Comparison of ENCODE assay signal across 24 cellular contexts in the genomic region with DNA sequence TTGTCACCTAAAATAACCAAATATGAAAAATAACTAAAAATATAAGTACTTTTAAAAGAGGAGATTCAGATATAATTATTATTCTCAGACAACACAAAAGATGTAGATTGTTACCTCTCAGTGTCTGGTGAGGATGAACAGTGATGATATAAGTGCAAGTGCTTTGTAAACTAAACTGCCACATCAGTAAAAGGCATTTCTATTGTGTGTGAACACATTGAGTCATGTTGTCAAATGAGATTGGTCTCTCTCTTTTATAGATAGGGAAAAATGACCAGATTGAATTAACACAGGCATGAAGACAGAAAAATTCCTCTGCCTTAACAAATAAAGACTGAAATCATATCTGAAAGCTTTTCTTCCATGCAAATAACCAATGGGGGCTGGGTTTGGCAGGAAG.
"Had no signal": no experiment of that assay in that cellular context is flagged by ENCODE, and none has a peak within 500 bp of the region (broad histone marks: within the 10 kb centered on the region; RNA-seq: fewer than 3 reads in every experiment).

No MANE protein-coding gene starts in this region.

- H3K9me3 ChIP-seq: neutrophil, psoas muscle, spleen, testis had no signal

- H3K4me1 ChIP-seq: psoas muscle, spleen, testis had no signal

- H3K27ac ChIP-seq: coronary artery, hepatocyte, neutrophil, psoas muscle, spleen, testis had no signal

- H3K4me3 Mint-ChIP-seq: endodermal cell; naive B cell; nephron; stimulated activated naive B cell treated with anti-CD40 and anti-IgM and Interleukin-4, amounts not matched to agents 10 μg/mL and 1 μg/mL and 100 μg/mL, for 72 hours; stimulated activated naive CD8-positive, alpha-beta T cell treated with anti-CD3 and anti-CD28 coated beads, Interleukin-15, amount 100 ng/mL, for 72 hours had no signal

- H3K9me3 Mint-ChIP-seq: endodermal cell; nephron; stimulated activated naive B cell treated with anti-CD40 and anti-IgM and Interleukin-4, amounts not matched to agents 10 μg/mL and 1 μg/mL and 100 μg/mL, for 72 hours; stimulated activated naive CD8-positive, alpha-beta T cell treated with anti-CD3 and anti-CD28 coated beads, Interleukin-15, amount 100 ng/mL, for 72 hours had no signal

- H3K4me3 ChIP-seq: coronary artery, hepatocyte, lung, psoas muscle, spleen, testis had no signal

- H3K4me1 Mint-ChIP-seq: naive B cell; stimulated activated naive B cell treated with anti-CD40 and anti-IgM and Interleukin-4, amounts not matched to agents 10 μg/mL and 1 μg/mL and 100 μg/mL, for 72 hours; stimulated activated naive CD8-positive, alpha-beta T cell treated with anti-CD3 and anti-CD28 coated beads, Interleukin-15, amount 100 ng/mL, for 72 hours had no signal

- H3K79me2 ChIP-seq: hepatocyte had no signal

- H3K4me2 ChIP-seq: hepatocyte had no signal

- H3K36me3 ChIP-seq: neutrophil, spleen had no signal

- H2AFZ ChIP-seq: hepatocyte had no signal

- H3K27ac Mint-ChIP-seq: endodermal cell; naive B cell; nephron; stimulated activated naive B cell treated with anti-CD40 and anti-IgM and Interleukin-4, amounts not matched to agents 10 μg/mL and 1 μg/mL and 100 μg/mL, for 72 hours; stimulated activated naive CD8-positive, alpha-beta T cell treated with anti-CD3 and anti-CD28 coated beads, Interleukin-15, amount 100 ng/mL, for 72 hours had no signal

- ATAC-seq: left colon; left ventricle myocardium superior; psoas muscle; sciatic nerve; stimulated activated naive B cell treated with anti-CD40 and anti-IgM and Interleukin-4, amounts not matched to agents 10 μg/mL and 1 μg/mL and 100 μg/mL, for 72 hours; stimulated activated naive CD8-positive, alpha-beta T cell treated with anti-CD3 and anti-CD28 coated beads, Interleukin-15, amount 100 ng/mL, for 72 hours had no signal

- DNase-seq: effector CD4-positive, alpha-beta T cell; endodermal cell; erythroblast; foreskin melanocyte; head of caudate nucleus; kidney; left colon; left ventricle myocardium superior; mesenchymal stem cell; naive B cell; psoas muscle; spleen; stimulated activated CD4-positive, alpha-beta T cell treated with anti-CD3 and anti-CD28 coated beads, Interleukin-15, amount 100 ng/mL, for 24 hours; stimulated activated CD4-positive, alpha-beta T cell treated with anti-CD3 and anti-CD28 coated beads, Interleukin-1b, Interleukin-23, amount 100 ng/mL, for 48 hours; stimulated activated CD4-positive, alpha-beta T cell treated with anti-CD3 and anti-CD28 coated beads, Interleukin-4, amount 100 ng/mL, for 24 hours; stimulated activated naive B cell treated with anti-CD40 and anti-IgM and Interleukin-4, amounts not matched to agents 10 μg/mL and 1 μg/mL and 100 μg/mL, for 72 hours; stimulated activated naive CD8-positive, alpha-beta T cell treated with anti-CD3 and anti-CD28 coated beads, Interleukin-15, amount 100 ng/mL, for 72 hours; testis had no signal

- H3K27me3 ChIP-seq: hepatocyte, neutrophil, spleen, testis had no signal

- H3K27me3 Mint-ChIP-seq: naive B cell; stimulated activated naive B cell treated with anti-CD40 and anti-IgM and Interleukin-4, amounts not matched to agents 10 μg/mL and 1 μg/mL and 100 μg/mL, for 72 hours; stimulated activated naive CD8-positive, alpha-beta T cell treated with anti-CD3 and anti-CD28 coated beads, Interleukin-15, amount 100 ng/mL, for 72 hours had no signal

- H3K36me3 Mint-ChIP-seq: naive B cell; stimulated activated naive B cell treated with anti-CD40 and anti-IgM and Interleukin-4, amounts not matched to agents 10 μg/mL and 1 μg/mL and 100 μg/mL, for 72 hours had no signal
